ENCODE assay signal across 1 cellular context in genomic region chr16:26664086-26664485, GRCh38.
TF ChIP-seq lines count a peak whose summit lies in the region.

No MANE protein-coding gene starts in this region.

TF ChIP-seq in H1, 55 proteins besides CTCF, POLR2A, EP300 and RAD21:
- no peak for TF ChIP-seq CHD2 (IDR thresholded peaks at IDR 0.05; ENCODE audit: low read length)
- TF ChIP-seq USF2 (IDR thresholded peaks at IDR 0.05; ENCODE audit: low read length): no peak
- TF ChIP-seq SIX5 (IDR thresholded peaks at IDR 0.05; ENCODE audit: low read depth, low read length): no peak
- no peak for TF ChIP-seq TEAD4 (IDR thresholded peaks at IDR 0.05; ENCODE audit: low read depth, low read length)
- TF ChIP-seq BRCA1 (IDR thresholded peaks at IDR 0.05; ENCODE audit: low read depth, low read length): no peak
- no peak for TF ChIP-seq CTBP2 (IDR thresholded peaks at IDR 0.05; ENCODE audit: borderline replicate concordance, insufficient read depth, insufficient read length, low read length)
- TF ChIP-seq CHD7 (IDR thresholded peaks at IDR 0.05; ENCODE audit: insufficient replicate concordance, low read length): no peak
- no peak for TF ChIP-seq EZH2 (IDR thresholded peaks at IDR 0.05; ENCODE audit: low read depth, low read length, severe bottlenecking)
- TF ChIP-seq NANOG (IDR thresholded peaks at IDR 0.05; ENCODE audit: insufficient read depth, low read depth, low read length, poor library complexity, severe bottlenecking): no peak
- TF ChIP-seq SUZ12 (IDR thresholded peaks at IDR 0.05; ENCODE audit: low read length): no peak
- TF ChIP-seq SIN3A (conservative IDR thresholded peaks at IDR 0.05 in 1 of 2, IDR thresholded peaks at IDR 0.05 in 1 of 2; ENCODE audit: low read depth in 1 of 2, low read length in 2 of 2): no peak
- no peak for TF ChIP-seq MAX (IDR thresholded peaks at IDR 0.05)
- TF ChIP-seq RFX5 (IDR thresholded peaks at IDR 0.05; ENCODE audit: borderline replicate concordance, low read depth, low read length): no peak
- no peak for TF ChIP-seq NRF1 (IDR thresholded peaks at IDR 0.05; ENCODE audit: low read depth, low read length)
- TF ChIP-seq JUND (IDR thresholded peaks at IDR 0.05; ENCODE audit: low read length): no peak
- no peak for TF ChIP-seq E2F6 (IDR thresholded peaks at IDR 0.05)
- TF ChIP-seq TBP (IDR thresholded peaks at IDR 0.05; ENCODE audit: low read depth, low read length): no peak
- no peak for TF ChIP-seq SP1 (IDR thresholded peaks at IDR 0.05; ENCODE audit: low read depth, low read length)
- no peak for TF ChIP-seq POU5F1 (IDR thresholded peaks at IDR 0.05; ENCODE audit: low read depth, low read length)
